Comparison of ENCODE assay signal across 18 cellular contexts in the genomic region with DNA sequence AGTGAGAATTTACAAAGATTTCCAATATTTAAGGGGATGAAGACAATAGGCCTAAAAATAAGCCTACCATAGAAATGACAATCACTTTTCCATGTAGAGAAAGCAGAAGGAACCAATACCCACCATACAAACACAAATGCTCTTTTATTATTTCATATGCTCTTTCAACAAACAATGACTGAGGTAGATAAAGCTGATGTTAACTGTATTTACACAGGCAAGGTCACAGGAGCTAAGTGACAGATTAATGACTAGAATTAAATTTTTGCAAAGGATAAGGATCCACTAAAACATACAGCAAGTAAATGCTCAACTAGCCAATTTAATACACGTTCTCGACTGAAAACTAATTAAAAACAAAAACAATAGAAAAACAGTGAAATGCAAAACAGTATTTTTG. TPM values are rescaled to one million over a fixed set of nuclear protein-coding genes. Genes with fewer than 3 reads are reported as not detected.
A peak's percentile ranks its signal among the peaks of the same experiment; 100 is the strongest.
DNase-seq lines count a peak whose midpoint lies in the region; FAIRE-seq and TF ChIP-seq lines count a peak whose summit lies in the region.
"Had no signal": no experiment of that assay in that cellular context is flagged by ENCODE, and none has a peak within 500 bp of the region (broad histone marks: within the 10 kb centered on the region; RNA-seq: fewer than 3 reads in every experiment).

No MANE protein-coding gene starts in this region.

- BruUV-seq in endothelial cell of umbilical vein (replicated peaks; lab: Mats Ljungman, UMichigan): no TSS peak

- peaks cover 9% of the 10 kb centered on the region for H4K20me1 ChIP-seq in endothelial cell of umbilical vein (replicated peaks; ENCODE audit: control insufficient read depth, extremely low read depth, insufficient read depth, low read length)

- DNase-seq in NCI-H748 (lab: John Stamatoyannopoulos, UW; ENCODE audit: unreplicated experiment) (peak; percentile 14), NCI-H748 treated with DMSO at 0.1 percent for 48 hours (lab: John Stamatoyannopoulos, UW) (no peak), NCI-H146 (lab: John Stamatoyannopoulos, UW) (peak; percentile 57), endothelial cell of umbilical vein (ENCODE audit: low read depth, low spot score) (peak; percentile 68), caudate nucleus (lab: John Stamatoyannopoulos, UW) (no peak), amniotic stem cell (lab: John Stamatoyannopoulos, UW) (no peak), HuH-7 (ENCODE audit: low spot score) (no peak)
- DNase-seq: activated CD4-positive, alpha-beta T cell treated with anti-CD3 and anti-CD28 coated beads, Interleukin-2, amount 50 U/mL, for 4 hours; activated naive CD8-positive, alpha-beta T cell treated with anti-CD3 and anti-CD28 coated beads, Interleukin-2, amount 50 U/mL, for 24 hours; activated T-cell treated with anti-CD3 and anti-CD28 coated beads, Interleukin-2, amount 50 U/mL, for 48 hours; effector CD8-positive, alpha-beta T cell; islet precursor cell; NCI-H1694; NCI-H526; stimulated activated CD4-positive, alpha-beta T cell treated with anti-CD3 and anti-CD28 coated beads, Interleukin-15, amount 100 ng/mL, for 24 hours; stimulated activated naive CD8-positive, alpha-beta T cell treated with anti-CD3 and anti-CD28 coated beads, Interleukin-15, Interleukin-2, amounts not matched to agents 100 U/mL and 50 U/mL, for 24 hours had no signal

- H3K9me3 ChIP-seq in endothelial cell of umbilical vein (replicated peaks; ENCODE audit: control insufficient read depth, insufficient read depth, low read length) (no peaks in the 10 kb centered on the region), skeletal muscle tissue (ENCODE audit: control insufficient read depth in 3 of 3, low read length in 3 of 3) (no peaks in the 10 kb centered on the region)

- H3K27ac ChIP-seq in endothelial cell of umbilical vein (ENCODE audit: insufficient read depth, low read depth, low read length) (no peak overlapping the region), skeletal muscle tissue (ENCODE audit: low read depth, low read length) (peak overlapping the region; percentile 46), caudate nucleus (ENCODE audit: low read depth, low read length) (no peak overlapping the region)

- H3K27me3 ChIP-seq in endothelial cell of umbilical vein (ENCODE audit: control insufficient read depth in 2 of 2, insufficient read depth in 2 of 2, low read length in 2 of 2) (no peaks in the 10 kb centered on the region), skeletal muscle tissue (ENCODE audit: control insufficient read depth in 3 of 3, insufficient read depth in 3 of 3, low read length in 3 of 3) (no peaks in the 10 kb centered on the region)

- H3K4me3 ChIP-seq in endothelial cell of umbilical vein (replicated peaks in 1 of 3; ENCODE audit: insufficient read depth in 1 of 3, low read depth in 1 of 3, low read length in 3 of 3): no peak overlapping the region
- peak overlapping the region in 1 of 3 donors; percentile 32 for H3K4me3 ChIP-seq in skeletal muscle tissue (ENCODE audit: low read length in 3 of 3)

- no peak for FAIRE-seq in endothelial cell of umbilical vein (lab: Jason Lieb, UNC)
- FAIRE-seq: TTC549 had no signal

- no peak for TF ChIP-seq CTCF in endothelial cell of umbilical vein (IDR thresholded peaks at IDR 0.05; ENCODE audit: extremely low read depth in 1 of 2, insufficient read depth in 1 of 2, low read depth in 1 of 2, low read length in 2 of 2)

- no peak overlapping the region for H2AFZ ChIP-seq in endothelial cell of umbilical vein (ENCODE audit: low read depth, low read length)

- H3K9ac ChIP-seq in endothelial cell of umbilical vein (replicated peaks; ENCODE audit: extremely low read depth, insufficient read depth, low read length) (no peak overlapping the region), skeletal muscle tissue (ENCODE audit: low read depth in 1 of 3, low read length in 3 of 3) (peak overlapping the region in 2 of 3 donors; percentile 17 to 55)

- H3K4me1 ChIP-seq in endothelial cell of umbilical vein (ENCODE audit: control insufficient read depth, extremely low read depth, insufficient read depth, low read length): peaks cover 9% of the 10 kb centered on the region
- H3K4me1 ChIP-seq in skeletal muscle tissue (ENCODE audit: control insufficient read depth in 3 of 3, insufficient read depth in 3 of 3, low read length in 3 of 3): peaks cover 9 to 37% (median 19%) of the 10 kb centered on the region in 3 donors

- peak overlapping the region; percentile 29 for H3K4me2 ChIP-seq in endothelial cell of umbilical vein (ENCODE audit: insufficient read depth, low read length)

- dilution Hi-C loops in endothelial cell of umbilical vein (cut with MboI; ENCODE audit: extremely low pct_ligation_motif_present, low sequenced_read_pairs): loop anchor here (25.0 kb wide), 1 partner anchor 178 kb away; no protein-coding TSS in a partner anchor

- TF ChIP-seq POLR2A in endothelial cell of umbilical vein (IDR thresholded peaks at IDR 0.05; ENCODE audit: low read depth, low read length): no peak

- intact Hi-C loops in endothelial cell of umbilical vein (cut with micrococcal nuclease): no loop called here

- POLR2A ChIA-PET in endothelial cell of umbilical vein (lab: Charles Lee): no interaction called here

- CTCF ChIA-PET in endothelial cell of umbilical vein (lab: Charles Lee): interaction anchor here (1.8 to 6.0 kb wide), 2 partner anchors 8 to 10 kb away, joined by 4 to 48 read pairs; no protein-coding TSS in a partner anchor

- H3K9me1 ChIP-seq in endothelial cell of umbilical vein (replicated peaks; ENCODE audit: control insufficient read depth, extremely low read depth, insufficient read depth, low read length): no peaks in the 10 kb centered on the region

- H3K79me2 ChIP-seq in endothelial cell of umbilical vein (ENCODE audit: control insufficient read depth, insufficient read depth, low read length): peaks cover 88% of the 10 kb centered on the region

- peaks cover 1 to 8% of the 10 kb centered on the region in 2 experiments for H3K36me3 ChIP-seq in endothelial cell of umbilical vein (ENCODE audit: control insufficient read depth in 2 of 2, extremely low read depth in 1 of 2, insufficient read depth in 2 of 2, low read length in 2 of 2)
- no peaks in the 10 kb centered on the region for H3K36me3 ChIP-seq in skeletal muscle tissue (ENCODE audit: control insufficient read depth in 3 of 3, insufficient read depth in 3 of 3, low read length in 3 of 3)

TF ChIP-seq in endothelial cell of umbilical vein, 7 proteins besides CTCF, POLR2A, EP300 and RAD21:
- TF ChIP-seq EZH2 (IDR thresholded peaks at IDR 0.05; ENCODE audit: borderline replicate concordance, low read depth, low read length, severe bottlenecking) (no peak), JUN (IDR thresholded peaks at IDR 0.05; ENCODE audit: borderline replicate concordance, insufficient read depth, insufficient read length, low read depth) (no peak), MYC (IDR thresholded peaks at IDR 0.05; ENCODE audit: low read depth, low read length) (no peak), FOS (IDR thresholded peaks at IDR 0.05; ENCODE audit: borderline replicate concordance, insufficient read depth, low read length) (no peak), POLR2AphosphoS5 (IDR thresholded peaks at IDR 0.05; ENCODE audit: insufficient read depth, low read depth, low read length) (no peak)
- TF ChIP-seq, protein P1, sequence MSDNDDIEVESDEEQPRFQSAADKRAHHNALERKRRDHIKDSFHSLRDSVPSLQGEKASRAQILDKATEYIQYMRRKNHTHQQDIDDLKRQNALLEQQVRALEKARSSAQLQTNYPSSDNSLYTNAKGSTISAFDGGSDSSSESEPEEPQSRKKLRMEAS (IDR thresholded peaks at IDR 0.05; ENCODE audit: insufficient read depth, insufficient read length): no peak

RNA-seq across cellular contexts. Expression of a gene that starts 34.2 kb away (rescaled TPM):
- 181 and 202 TPM in 2 replicates for total RNA-seq in endothelial cell of umbilical vein
- 181 and 183 TPM in 2 replicates for polyA plus RNA-seq in endothelial cell of umbilical vein
- 142 and 164 TPM in 2 replicates for polyA plus RNA-seq in endothelial cell of umbilical vein (2011; cell fraction: cytosol; rRNA removed)
- polyA plus RNA-seq in endothelial cell of umbilical vein (2011; cell fraction: nucleus; rRNA removed): 222 and 279 TPM in 2 replicates
- 141 and 170 TPM in 2 replicates for polyA plus RNA-seq in endothelial cell of umbilical vein (2012)
- 515 and 529 TPM in 2 replicates for polyA minus RNA-seq in endothelial cell of umbilical vein
- polyA minus RNA-seq in endothelial cell of umbilical vein (2011; cell fraction: cytosol; rRNA and poly(A)+ RNA removed): 344 TPM
- 423 and 655 TPM in 2 replicates for polyA minus RNA-seq in endothelial cell of umbilical vein (2011; cell fraction: nucleus; rRNA and poly(A)+ RNA removed)
- 707 TPM for total RNA-seq in skeletal muscle tissue

Comparison
In these comparisons a context has a peak if more than half of its experiments do, and no peak if none do; other contexts are left out.
1. DNase-seq: peak in NCI-H748 (single experiment), NCI-H146 (single experiment) and endothelial cell of umbilical vein (single experiment); none in NCI-H748 treated with DMSO at 0.1 percent for 48 hours (single experiment), caudate nucleus (0 of 61), amniotic stem cell (single experiment) and HuH-7 (single experiment).